2 cellular contexts compared by ENCODE assay signal in the genomic region with DNA sequence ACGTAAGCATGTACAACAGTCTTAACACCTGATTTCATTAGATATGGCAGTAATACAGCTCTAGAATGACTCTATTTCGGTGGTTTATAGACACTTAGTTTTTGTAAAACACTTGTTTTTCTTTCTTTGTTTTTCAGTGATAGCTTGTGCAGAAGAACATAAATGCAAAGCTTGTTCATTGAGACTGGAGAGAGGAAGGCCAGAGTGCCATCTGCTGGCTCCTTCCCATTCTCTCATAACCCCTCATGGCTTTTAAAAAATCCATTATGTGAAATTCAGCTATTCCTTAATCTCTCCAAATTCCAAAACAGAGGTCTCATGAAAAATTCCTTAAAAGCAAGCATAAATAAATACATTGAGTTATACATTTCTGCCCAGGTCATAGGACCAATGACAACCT.
TF ChIP-seq lines count a peak whose summit lies in the region.

No MANE protein-coding gene starts in this region.

TF ChIP-seq in HCT116, 20 proteins besides CTCF, POLR2A, EP300 and RAD21 (continued from another document):
- TF ChIP-seq, protein P1, sequence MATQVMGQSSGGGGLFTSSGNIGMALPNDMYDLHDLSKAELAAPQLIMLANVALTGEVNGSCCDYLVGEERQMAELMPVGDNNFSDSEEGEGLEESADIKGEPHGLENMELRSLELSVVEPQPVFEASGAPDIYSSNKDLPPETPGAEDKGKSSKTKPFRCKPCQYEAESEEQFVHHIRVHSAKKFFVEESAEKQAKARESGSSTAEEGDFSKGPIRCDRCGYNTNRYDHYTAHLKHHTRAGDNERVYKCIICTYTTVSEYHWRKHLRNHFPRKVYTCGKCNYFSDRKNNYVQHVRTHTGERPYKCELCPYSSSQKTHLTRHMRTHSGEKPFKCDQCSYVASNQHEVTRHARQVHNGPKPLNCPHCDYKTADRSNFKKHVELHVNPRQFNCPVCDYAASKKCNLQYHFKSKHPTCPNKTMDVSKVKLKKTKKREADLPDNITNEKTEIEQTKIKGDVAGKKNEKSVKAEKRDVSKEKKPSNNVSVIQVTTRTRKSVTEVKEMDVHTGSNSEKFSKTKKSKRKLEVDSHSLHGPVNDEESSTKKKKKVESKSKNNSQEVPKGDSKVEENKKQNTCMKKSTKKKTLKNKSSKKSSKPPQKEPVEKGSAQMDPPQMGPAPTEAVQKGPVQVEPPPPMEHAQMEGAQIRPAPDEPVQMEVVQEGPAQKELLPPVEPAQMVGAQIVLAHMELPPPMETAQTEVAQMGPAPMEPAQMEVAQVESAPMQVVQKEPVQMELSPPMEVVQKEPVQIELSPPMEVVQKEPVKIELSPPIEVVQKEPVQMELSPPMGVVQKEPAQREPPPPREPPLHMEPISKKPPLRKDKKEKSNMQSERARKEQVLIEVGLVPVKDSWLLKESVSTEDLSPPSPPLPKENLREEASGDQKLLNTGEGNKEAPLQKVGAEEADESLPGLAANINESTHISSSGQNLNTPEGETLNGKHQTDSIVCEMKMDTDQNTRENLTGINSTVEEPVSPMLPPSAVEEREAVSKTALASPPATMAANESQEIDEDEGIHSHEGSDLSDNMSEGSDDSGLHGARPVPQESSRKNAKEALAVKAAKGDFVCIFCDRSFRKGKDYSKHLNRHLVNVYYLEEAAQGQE (IDR thresholded peaks at IDR 0.05; ENCODE audit: low read depth), result no peak
- TF ChIP-seq, protein P2, sequence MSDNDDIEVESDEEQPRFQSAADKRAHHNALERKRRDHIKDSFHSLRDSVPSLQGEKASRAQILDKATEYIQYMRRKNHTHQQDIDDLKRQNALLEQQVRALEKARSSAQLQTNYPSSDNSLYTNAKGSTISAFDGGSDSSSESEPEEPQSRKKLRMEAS (IDR thresholded peaks at IDR 0.05), result no peak
- TF ChIP-seq ATF3 (IDR thresholded peaks at IDR 0.05) (no peak), EZH2phosphoT487 (IDR thresholded peaks at IDR 0.05; ENCODE audit: borderline replicate concordance) (no peak), EGR1 (IDR thresholded peaks at IDR 0.05; ENCODE audit: low read depth) (no peak), TCF7L2 (IDR thresholded peaks at IDR 0.05; ENCODE audit: borderline replicate concordance, extremely low read depth, insufficient read depth, insufficient read length) (no peak), SP1 (IDR thresholded peaks at IDR 0.05; ENCODE audit: low read depth) (no peak), ZBTB33 (IDR thresholded peaks at IDR 0.05; ENCODE audit: extremely low read depth, insufficient replicate concordance, low read length) (no peak), POLR2AphosphoS5 (IDR thresholded peaks at IDR 0.05; ENCODE audit: low read depth, low read length) (no peak)

TF ChIP-seq in WTC11, 78 proteins besides CTCF, POLR2A, EP300 and RAD21 (continued from another document):
- TF ChIP-seq, protein P3, sequence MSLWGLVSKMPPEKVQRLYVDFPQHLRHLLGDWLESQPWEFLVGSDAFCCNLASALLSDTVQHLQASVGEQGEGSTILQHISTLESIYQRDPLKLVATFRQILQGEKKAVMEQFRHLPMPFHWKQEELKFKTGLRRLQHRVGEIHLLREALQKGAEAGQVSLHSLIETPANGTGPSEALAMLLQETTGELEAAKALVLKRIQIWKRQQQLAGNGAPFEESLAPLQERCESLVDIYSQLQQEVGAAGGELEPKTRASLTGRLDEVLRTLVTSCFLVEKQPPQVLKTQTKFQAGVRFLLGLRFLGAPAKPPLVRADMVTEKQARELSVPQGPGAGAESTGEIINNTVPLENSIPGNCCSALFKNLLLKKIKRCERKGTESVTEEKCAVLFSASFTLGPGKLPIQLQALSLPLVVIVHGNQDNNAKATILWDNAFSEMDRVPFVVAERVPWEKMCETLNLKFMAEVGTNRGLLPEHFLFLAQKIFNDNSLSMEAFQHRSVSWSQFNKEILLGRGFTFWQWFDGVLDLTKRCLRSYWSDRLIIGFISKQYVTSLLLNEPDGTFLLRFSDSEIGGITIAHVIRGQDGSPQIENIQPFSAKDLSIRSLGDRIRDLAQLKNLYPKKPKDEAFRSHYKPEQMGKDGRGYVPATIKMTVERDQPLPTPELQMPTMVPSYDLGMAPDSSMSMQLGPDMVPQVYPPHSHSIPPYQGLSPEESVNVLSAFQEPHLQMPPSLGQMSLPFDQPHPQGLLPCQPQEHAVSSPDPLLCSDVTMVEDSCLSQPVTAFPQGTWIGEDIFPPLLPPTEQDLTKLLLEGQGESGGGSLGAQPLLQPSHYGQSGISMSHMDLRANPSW (CRISPR knock-in tag; conservative IDR thresholded peaks at IDR 0.05; ENCODE audit: low read depth), result no peak
- no peak for TF ChIP-seq MXD4 (CRISPR knock-in tag; IDR thresholded peaks at IDR 0.05; ENCODE audit: borderline replicate concordance)
- no peak for TF ChIP-seq NR3C1 (CRISPR knock-in tag; conservative IDR thresholded peaks at IDR 0.05; ENCODE audit: low read depth)
- TF ChIP-seq JUN (CRISPR knock-in tag; IDR thresholded peaks at IDR 0.05), result no peak
- no peak for TF ChIP-seq ZNF671 (CRISPR knock-in tag; IDR thresholded peaks at IDR 0.05)
TF ChIP-seq in WTC11: peak in this region for 0.
